17 cellular contexts compared by ENCODE assay signal in genomic region chr2:8579686-8580085, GRCh38.
"Had no signal": no experiment of that assay in that cellular context is flagged by ENCODE, and none has a peak within 500 bp of the region (broad histone marks: within the 10 kb centered on the region; RNA-seq: fewer than 3 reads in every experiment).

No MANE protein-coding gene starts in this region.

- H3K4me1 ChIP-seq: psoas muscle, uterus had no signal

- H3K4me3 ChIP-seq: cardiac muscle cell, hepatocyte, psoas muscle, smooth muscle cell, tibial artery, uterus had no signal

- H3K27ac ChIP-seq: cardiac muscle cell, hepatocyte, psoas muscle, tibial artery, uterus, VCaP had no signal

- H3K27me3 ChIP-seq: cardiac muscle cell, hepatocyte, uterus had no signal

- DNase-seq: activated CD4-positive, CD25-positive, alpha-beta regulatory T cell treated with anti-CD3 and anti-CD28 coated beads, Interleukin-2, amount 50 U/mL, for 72 hours; amniotic stem cell; psoas muscle; stimulated activated CD4-positive, alpha-beta T cell treated with anti-CD3 and anti-CD28 coated beads, Interleukin-4, amount 100 ng/mL, for 1 hour; stimulated activated naive CD4-positive, alpha-beta T cell; substantia nigra; SW 1271; T-helper 2 cell; tibial artery; uterus had no signal

- ATAC-seq: psoas muscle, sciatic nerve had no signal

- H3K36me3 Mint-ChIP-seq: activated naive CD8-positive, alpha-beta T cell treated with anti-CD3 and anti-CD28 coated beads for 36 hours had no signal

- H3K4me3 Mint-ChIP-seq: activated naive CD8-positive, alpha-beta T cell treated with anti-CD3 and anti-CD28 coated beads for 36 hours; neural crest cell had no signal

- H3K27ac Mint-ChIP-seq: activated naive CD8-positive, alpha-beta T cell treated with anti-CD3 and anti-CD28 coated beads for 36 hours had no signal

- H3K9me3 ChIP-seq: psoas muscle, tibial artery, uterus had no signal

- H3K36me3 ChIP-seq: cardiac muscle cell, tibial artery, uterus had no signal

- H3K9me3 Mint-ChIP-seq: activated naive CD8-positive, alpha-beta T cell treated with anti-CD3 and anti-CD28 coated beads for 36 hours; neural crest cell had no signal
